ENCODE assay signal across 1 cellular context in the genomic region with DNA sequence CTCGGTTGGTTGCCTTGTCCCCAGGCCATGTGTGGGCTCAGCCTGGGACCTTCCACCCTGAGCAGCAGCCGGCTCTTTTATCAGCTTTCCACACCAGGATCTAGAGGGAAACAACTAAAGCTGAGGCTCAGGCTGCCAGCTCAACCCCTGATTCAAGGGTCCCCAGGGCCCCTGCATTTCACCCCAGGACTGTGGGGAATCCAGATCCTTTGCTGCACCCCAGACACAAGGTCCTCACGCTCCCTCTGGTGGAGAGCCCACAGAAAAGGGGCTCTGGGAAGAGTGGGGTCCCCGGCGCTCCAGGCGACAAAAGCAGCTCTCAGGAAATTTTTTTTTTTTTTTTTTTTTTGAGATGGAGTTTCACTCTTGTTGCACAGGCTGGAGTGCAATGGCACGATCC.
TF ChIP-seq lines count a peak whose summit lies in the region.

No MANE protein-coding gene starts in this region.

TF ChIP-seq in H1, 55 proteins besides CTCF, POLR2A, EP300 and RAD21 (continued from another document):
- TF ChIP-seq, protein P1, sequence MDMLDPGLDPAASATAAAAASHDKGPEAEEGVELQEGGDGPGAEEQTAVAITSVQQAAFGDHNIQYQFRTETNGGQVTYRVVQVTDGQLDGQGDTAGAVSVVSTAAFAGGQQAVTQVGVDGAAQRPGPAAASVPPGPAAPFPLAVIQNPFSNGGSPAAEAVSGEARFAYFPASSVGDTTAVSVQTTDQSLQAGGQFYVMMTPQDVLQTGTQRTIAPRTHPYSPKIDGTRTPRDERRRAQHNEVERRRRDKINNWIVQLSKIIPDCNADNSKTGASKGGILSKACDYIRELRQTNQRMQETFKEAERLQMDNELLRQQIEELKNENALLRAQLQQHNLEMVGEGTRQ (IDR thresholded peaks at IDR 0.05; ENCODE audit: low read length), result no peak
- TF ChIP-seq TAF1 (IDR thresholded peaks at IDR 0.05; ENCODE audit: low read depth, low read length) (no peak), CHD2 (IDR thresholded peaks at IDR 0.05; ENCODE audit: low read length) (no peak), CEBPB (IDR thresholded peaks at IDR 0.05; ENCODE audit: low read depth, low read length) (no peak), TCF12 (IDR thresholded peaks at IDR 0.05; ENCODE audit: low read depth, low read length) (no peak), RFX5 (IDR thresholded peaks at IDR 0.05; ENCODE audit: borderline replicate concordance, low read depth, low read length) (no peak), SIX5 (IDR thresholded peaks at IDR 0.05; ENCODE audit: low read depth, low read length) (no peak), ZNF274 (IDR thresholded peaks at IDR 0.05; ENCODE audit: borderline replicate concordance, extremely low read depth, low read length) (no peak), EZH2 (IDR thresholded peaks at IDR 0.05; ENCODE audit: low read depth, low read length, severe bottlenecking) (no peak), FOSL1 (IDR thresholded peaks at IDR 0.05; ENCODE audit: insufficient read depth, low read depth, low read length) (no peak), HDAC6 (IDR thresholded peaks at IDR 0.05; ENCODE audit: low read depth, low read length) (no peak), JUN (IDR thresholded peaks at IDR 0.05; ENCODE audit: low read depth, low read length) (no peak), SIRT6 (IDR thresholded peaks at IDR 0.05; ENCODE audit: low read length) (no peak), SUZ12 (IDR thresholded peaks at IDR 0.05; ENCODE audit: low read length) (no peak)
TF ChIP-seq in H1: peak in this region for 0.
